20 cellular contexts compared by ENCODE assay signal in the genomic region with DNA sequence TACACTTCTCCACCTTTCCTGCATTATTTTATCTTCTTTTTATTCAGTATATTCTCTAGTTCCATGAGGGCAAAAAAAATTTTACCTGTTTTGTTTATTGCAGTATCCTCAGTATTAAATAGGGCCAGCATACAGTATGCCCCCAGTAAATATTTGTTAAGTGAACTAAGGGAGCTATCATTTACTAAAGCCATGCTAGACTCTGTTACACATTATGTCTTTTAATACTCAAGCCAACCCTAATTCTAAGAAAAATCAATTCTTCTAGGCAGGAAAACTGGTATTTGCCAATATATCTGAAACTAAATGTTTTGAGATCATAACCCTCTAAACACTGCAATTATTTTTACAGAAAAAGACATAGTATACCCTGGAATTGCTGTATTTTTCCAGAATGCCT. TPM values are rescaled to one million over a fixed set of nuclear protein-coding genes. Genes with fewer than 3 reads are reported as not detected.
A peak's percentile ranks its signal among the peaks of the same experiment; 100 is the strongest.
DNase-seq lines count a peak whose midpoint lies in the region; ATAC-seq, FAIRE-seq and TF ChIP-seq lines count a peak whose summit lies in the region.
"Had no signal": no experiment of that assay in that cellular context is flagged by ENCODE, and none has a peak within 500 bp of the region (broad histone marks: within the 10 kb centered on the region; RNA-seq: fewer than 3 reads in every experiment).

No MANE protein-coding gene starts in this region.

- peak; percentile 66 for FAIRE-seq in endometrium (lab: Jason Lieb, UNC)
- FAIRE-seq: GM12892, small intestine had no signal

- TF ChIP-seq EP300 in sigmoid colon (IDR thresholded peaks at IDR 0.05): no peak

- DNase-seq in stimulated activated naive CD8-positive, alpha-beta T cell treated with anti-CD3 and anti-CD28 coated beads, Interleukin-15, amount 100 ng/mL, for 72 hours: no peak
- DNase-seq in stimulated activated naive CD8-positive, alpha-beta T cell treated with anti-CD3 and anti-CD28 coated beads, Interleukin-15, Interleukin-2, amounts not matched to agents 100 U/mL and 50 U/mL, for 24 hours: no peak
- DNase-seq in activated CD4-positive, alpha-beta memory T cell treated with anti-CD3 and anti-CD28 coated beads for 36 hours: no peak
- no peak for DNase-seq in hepatic stellate cell (ENCODE audit: low spot score)
- no peak for DNase-seq in sigmoid colon
- DNase-seq in posterior cingulate gyrus: no peak
- no peak for DNase-seq in substantia nigra (lab: John Stamatoyannopoulos, UW)
- DNase-seq: cortex of kidney, GF-D8, MV-4-11, NCI-H2081 treated with DMSO at 0.1 percent for 48 hours, NCI-H524 treated with DMSO at 0.1 percent for 48 hours, SIG-M5, small intestine, transverse colon had no signal

- TF ChIP-seq CTCF in sigmoid colon (IDR thresholded peaks at IDR 0.05): no peak

- H3K9me3 ChIP-seq in sigmoid colon: no peaks in the 10 kb centered on the region
- H3K9me3 ChIP-seq: gastroesophageal sphincter, transverse colon had no signal

- H3K9me3 Mint-ChIP-seq in stimulated activated naive CD8-positive, alpha-beta T cell treated with anti-CD3 and anti-CD28 coated beads, Interleukin-15, amount 100 ng/mL, for 72 hours: no peaks in the 10 kb centered on the region
- H3K9me3 Mint-ChIP-seq in activated CD4-positive, alpha-beta memory T cell treated with anti-CD3 and anti-CD28 coated beads for 36 hours: no peaks in the 10 kb centered on the region

- ATAC-seq in stimulated activated naive CD8-positive, alpha-beta T cell treated with anti-CD3 and anti-CD28 coated beads, Interleukin-15, amount 100 ng/mL, for 72 hours: no peak
- ATAC-seq in stimulated activated naive CD8-positive, alpha-beta T cell treated with anti-CD3 and anti-CD28 coated beads, Interleukin-15, Interleukin-2, amounts not matched to agents 100 U/mL and 50 U/mL, for 24 hours: no peak
- ATAC-seq: gastroesophageal sphincter had no signal

- no peaks in the 10 kb centered on the region for H3K4me1 ChIP-seq in sigmoid colon
- H3K4me1 ChIP-seq: gastroesophageal sphincter, parathyroid adenoma, transverse colon had no signal

- TF ChIP-seq POLR2A in sigmoid colon (IDR thresholded peaks at IDR 0.05): no peak

- H3K27ac Mint-ChIP-seq in stimulated activated naive CD8-positive, alpha-beta T cell treated with anti-CD3 and anti-CD28 coated beads, Interleukin-15, amount 100 ng/mL, for 72 hours: peak overlapping the region; percentile 77 to 96
- H3K27ac Mint-ChIP-seq in activated CD4-positive, alpha-beta memory T cell treated with anti-CD3 and anti-CD28 coated beads for 36 hours: peak overlapping the region; percentile 77
- H3K27ac Mint-ChIP-seq: B cell had no signal

- peaks cover 21 to 96% (median 41%) of the 10 kb centered on the region in 4 donors for H3K36me3 ChIP-seq in sigmoid colon

- peaks cover 56% of the 10 kb centered on the region for H3K4me1 Mint-ChIP-seq in stimulated activated naive CD8-positive, alpha-beta T cell treated with anti-CD3 and anti-CD28 coated beads, Interleukin-15, amount 100 ng/mL, for 72 hours
- H3K4me1 Mint-ChIP-seq in activated CD4-positive, alpha-beta memory T cell treated with anti-CD3 and anti-CD28 coated beads for 36 hours (ENCODE audit: low read depth): peaks cover 31% of the 10 kb centered on the region

- CTCF ChIA-PET in activated CD4-positive, alpha-beta memory T cell treated with anti-CD3 and anti-CD28 coated beads for 36 hours (lab: Charles Lee): interaction anchor here (0.8 kb wide), 1 partner anchor 88 kb away, joined by 4 read pairs; no protein-coding TSS in a partner anchor

- H3K36me3 Mint-ChIP-seq in activated CD4-positive, alpha-beta memory T cell treated with anti-CD3 and anti-CD28 coated beads for 36 hours: peaks cover 24% of the 10 kb centered on the region

- H3K27ac ChIP-seq in sigmoid colon: no peak overlapping the region
- no peak overlapping the region for H3K27ac ChIP-seq in substantia nigra (ENCODE audit: low read depth, low read length, poor library complexity, severe bottlenecking)
- H3K27ac ChIP-seq: gastroesophageal sphincter, parathyroid adenoma, transverse colon had no signal

- H3K27me3 Mint-ChIP-seq in stimulated activated naive CD8-positive, alpha-beta T cell treated with anti-CD3 and anti-CD28 coated beads, Interleukin-15, amount 100 ng/mL, for 72 hours: no peaks in the 10 kb centered on the region
- H3K27me3 Mint-ChIP-seq in activated CD4-positive, alpha-beta memory T cell treated with anti-CD3 and anti-CD28 coated beads for 36 hours: no peaks in the 10 kb centered on the region
- H3K27me3 Mint-ChIP-seq: B cell had no signal

- H3K27me3 ChIP-seq in sigmoid colon: no peaks in the 10 kb centered on the region
- H3K27me3 ChIP-seq: gastroesophageal sphincter, transverse colon had no signal

- H3K4me3 ChIP-seq in sigmoid colon: no peak overlapping the region
- H3K4me3 ChIP-seq: gastroesophageal sphincter, transverse colon had no signal

- intact Hi-C loops in activated CD4-positive, alpha-beta memory T cell treated with anti-CD3 and anti-CD28 coated beads for 36 hours (cut with micrococcal nuclease): loop anchor here (5.0 kb wide), 1 partner anchor 114 kb away; no protein-coding TSS in a partner anchor
- intact Hi-C loops in sigmoid colon (cut with DNase I): no loop called here
- intact Hi-C loops in posterior cingulate gyrus (cut with DNase I): no loop called here

- H3K4me3 Mint-ChIP-seq in stimulated activated naive CD8-positive, alpha-beta T cell treated with anti-CD3 and anti-CD28 coated beads, Interleukin-15, amount 100 ng/mL, for 72 hours: peak overlapping the region; percentile 11 to 36
- H3K4me3 Mint-ChIP-seq in activated CD4-positive, alpha-beta memory T cell treated with anti-CD3 and anti-CD28 coated beads for 36 hours: no peak overlapping the region
- H3K4me3 Mint-ChIP-seq: B cell had no signal

- POLR2A ChIA-PET in activated CD4-positive, alpha-beta memory T cell treated with anti-CD3 and anti-CD28 coated beads for 36 hours (lab: Charles Lee): no interaction called here

RNA-seq across cellular contexts. Expression of gene TMEM50A, which starts 18.3 kb away (rescaled TPM):
- total RNA-seq in activated CD4-positive, alpha-beta memory T cell treated with anti-CD3 and anti-CD28 coated beads for 36 hours: 100 to 1,000 TPM; 124 to 128 TPM
- total RNA-seq in sigmoid colon: 100 to 1,000 TPM in 3 of 4 donors, 10 to 100 TPM in 1; 55.0 to 153 (median 112) TPM
- 10 to 100 TPM; 38.1 to 60.7 (median 38.4) TPM for polyA plus RNA-seq in sigmoid colon
